ENCODE assay signal across 8 cellular contexts in genomic region chr11:122696662-122697061, GRCh38. TPM values are rescaled to one million over a fixed set of nuclear protein-coding genes. Genes with fewer than 3 reads are reported as not detected.
A peak's percentile ranks its signal among the peaks of the same experiment; 100 is the strongest.
DNase-seq lines count a peak whose midpoint lies in the region; ATAC-seq and TF ChIP-seq lines count a peak whose summit lies in the region.

No MANE protein-coding gene starts in this region.

- no peaks in the 10 kb centered on the region for H3K9me3 Mint-ChIP-seq in T-cell
- no peaks in the 10 kb centered on the region for H3K9me3 Mint-ChIP-seq in activated naive CD4-positive, alpha-beta T cell treated with anti-CD3 and anti-CD28 coated beads, Interleukin-2, amount 50 U/mL, for 24 hours
- H3K9me3 Mint-ChIP-seq in mesothelial cell of epicardium = no peaks in the 10 kb centered on the region

- ATAC-seq in GM21360 (IDR thresholded peaks at IDR 0.05; ENCODE audit: unreplicated experiment) = peak; percentile 66
- peak; percentile 79 to 87 (median 83) for ATAC-seq in T-cell (replicated peaks in 1 of 4)
- no peak for ATAC-seq in HG02981 (IDR thresholded peaks at IDR 0.05; ENCODE audit: unreplicated experiment)

- POLR2A ChIA-PET in T-cell (lab: Charles Lee) = interaction anchor here (0.6 to 1.5 kb wide), 8 partner anchors 23 to 366 kb away, joined by 3 to 9 read pairs (median 4); partner anchors contain the start of gene HSPA8 (in 1 of the 2)

- DNase-seq in T-cell (peak; percentile 44 to 87 (median 69)), SHP77 (lab: John Stamatoyannopoulos, UW) (no peak), NCI-H2107 (lab: John Stamatoyannopoulos, UW) (no peak), mesothelial cell of epicardium (ENCODE audit: low spot score in 2 of 2, unreplicated experiment in 2 of 2) (no peak)
- peak; percentile 48 to 50 for DNase-seq in stimulated activated CD8-positive, alpha-beta memory T cell treated with anti-CD3 and anti-CD28 coated beads, Interleukin-2, amount 100 ng/mL, for 48 hours (ENCODE audit: low read depth in 2 of 2)

- H3K27me3 Mint-ChIP-seq in T-cell = no peaks in the 10 kb centered on the region
- H3K27me3 Mint-ChIP-seq in activated naive CD4-positive, alpha-beta T cell treated with anti-CD3 and anti-CD28 coated beads, Interleukin-2, amount 50 U/mL, for 24 hours = no peaks in the 10 kb centered on the region
- no peaks in the 10 kb centered on the region for H3K27me3 Mint-ChIP-seq in mesothelial cell of epicardium (ENCODE audit: low read depth)

- H3K36me3 Mint-ChIP-seq in T-cell (peaks cover 4% of the 10 kb centered on the region), mesothelial cell of epicardium (no peaks in the 10 kb centered on the region)
- peaks cover 5% of the 10 kb centered on the region for H3K36me3 Mint-ChIP-seq in activated naive CD4-positive, alpha-beta T cell treated with anti-CD3 and anti-CD28 coated beads, Interleukin-2, amount 50 U/mL, for 24 hours

- H3K4me1 Mint-ChIP-seq in T-cell (peaks cover 92 to 97% (median 95%) of the 10 kb centered on the region in 3 donors), mesothelial cell of epicardium (peaks cover 18% of the 10 kb centered on the region)
- H3K4me1 Mint-ChIP-seq in activated naive CD4-positive, alpha-beta T cell treated with anti-CD3 and anti-CD28 coated beads, Interleukin-2, amount 50 U/mL, for 24 hours = peaks cover 92% of the 10 kb centered on the region

- no peak for TF ChIP-seq CTCF in mesothelial cell of epicardium (IDR thresholded peaks at IDR 0.05; ENCODE audit: unreplicated experiment)

- CTCF ChIA-PET in T-cell (lab: Charles Lee) = interaction anchor here (0.6 to 1.7 kb wide), 12 partner anchors 10 to 1069 kb away, joined by 3 to 7 read pairs (median 4); partner anchors contain the start of gene UBASH3B (in 1 of the 2)

- H3K4me3 Mint-ChIP-seq in T-cell (peak overlapping the region; percentile 62 to 66 (median 64)), mesothelial cell of epicardium (no peak overlapping the region)
- peak overlapping the region; percentile 69 for H3K4me3 Mint-ChIP-seq in activated naive CD4-positive, alpha-beta T cell treated with anti-CD3 and anti-CD28 coated beads, Interleukin-2, amount 50 U/mL, for 24 hours

- H3K27ac Mint-ChIP-seq in T-cell (peak overlapping the region; percentile 95 to 97), mesothelial cell of epicardium (no peak overlapping the region)
- peak overlapping the region; percentile 53 for H3K27ac Mint-ChIP-seq in activated naive CD4-positive, alpha-beta T cell treated with anti-CD3 and anti-CD28 coated beads, Interleukin-2, amount 50 U/mL, for 24 hours

RNA-seq across cellular contexts. Expression of gene UBASH3B, which starts 41.1 kb away (rescaled TPM):
- total RNA-seq in T-cell = 10 to 100 TPM; 29.7 to 44.0 (median 36.8) TPM
- total RNA-seq in mesothelial cell of epicardium = 6.6 to 7.1 TPM (median 6.8 TPM) in 3 replicates

Comparison
In these comparisons a context has a peak if more than half of its experiments do, and no peak if none do; other contexts are left out.
1. DNase-seq: peak in T-cell (34 of 34) and stimulated activated CD8-positive, alpha-beta memory T cell treated with anti-CD3 and anti-CD28 coated beads, Interleukin-2, amount 100 ng/mL, for 48 hours (2 of 2); none in SHP77 (0 of 2), NCI-H2107 (single experiment) and mesothelial cell of epicardium (0 of 2).